In genomic region chr19:52237771-52238400, GRCh38 we compare ENCODE assay signal across 8 cellular contexts. TPM values are rescaled to one million over a fixed set of nuclear protein-coding genes. Genes with fewer than 3 reads are reported as not detected.
A peak's percentile ranks its signal among the peaks of the same experiment; 100 is the strongest.
DNase-seq lines count a peak whose midpoint lies in the region; ATAC-seq and TF ChIP-seq lines count a peak whose summit lies in the region.

No MANE protein-coding gene starts in this region.

- H3K4me3 Mint-ChIP-seq in activated CD8-positive, alpha-beta T cell treated with anti-CD3 and anti-CD28 coated beads, Interleukin-2, amount 10 ng/mL, durations not matched to agents 7 days and 5 days = no peak overlapping the region
- H3K4me3 Mint-ChIP-seq in endodermal cell (no peak overlapping the region), naive B cell (no peak overlapping the region)
- H3K4me3 Mint-ChIP-seq in stimulated activated effector memory CD8-positive, alpha-beta T cell treated with anti-CD3 and anti-CD28 coated beads, Interleukin-12 subunit alpha, Interleukin-12 subunit beta, amount 100 ng/mL, for 72 hours = no peak overlapping the region

- peak; percentile 76 for ATAC-seq in activated CD8-positive, alpha-beta T cell treated with anti-CD3 and anti-CD28 coated beads, Interleukin-2, amount 10 ng/mL, durations not matched to agents 7 days and 5 days
- ATAC-seq in naive B cell (ENCODE audit: low read depth in 2 of 2) = peak; percentile 35 to 67
- peak; percentile 69 for ATAC-seq in stimulated activated effector memory CD8-positive, alpha-beta T cell treated with anti-CD3 and anti-CD28 coated beads, Interleukin-12 subunit alpha, Interleukin-12 subunit beta, amount 100 ng/mL, for 72 hours
- no peak for ATAC-seq in GM21737 (IDR thresholded peaks at IDR 0.05; ENCODE audit: unreplicated experiment)

- H3K9ac ChIP-seq in endodermal cell (ENCODE audit: extremely low read depth, low read length, poor library complexity, severe bottlenecking) = no peak overlapping the region

- no peaks in the 10 kb centered on the region for H3K4me1 ChIP-seq in A673 (ENCODE audit: insufficient read depth, low read length, poor library complexity, severe bottlenecking)
- no peaks in the 10 kb centered on the region for H3K4me1 ChIP-seq in endodermal cell (ENCODE audit: control insufficient read depth, insufficient read depth, low read length)

- H3K27me3 ChIP-seq in A673 (replicated peaks; ENCODE audit: insufficient read depth, low read depth, low read length, poor library complexity) = no peaks in the 10 kb centered on the region
- H3K27me3 ChIP-seq in endodermal cell (ENCODE audit: control insufficient read depth, insufficient read depth, low read length, poor library complexity, severe bottlenecking) = no peaks in the 10 kb centered on the region

- TF ChIP-seq CTCF in A673 (conservative IDR thresholded peaks at IDR 0.05; ENCODE audit: low read depth, low read length) = peak; percentile 89
- peak; percentile 90 for TF ChIP-seq CTCF in GM12873 (IDR thresholded peaks at IDR 0.05; ENCODE audit: insufficient read depth, low read depth, low read length, missing control alignments)
- TF ChIP-seq CTCF in endodermal cell (conservative IDR thresholded peaks at IDR 0.05) = peak; percentile 93

- H3K9me3 ChIP-seq in A673 (ENCODE audit: low read depth, low read length, poor library complexity, severe bottlenecking) = no peaks in the 10 kb centered on the region
- no peaks in the 10 kb centered on the region for H3K9me3 ChIP-seq in endodermal cell (ENCODE audit: control insufficient read depth, low read length)

- intact Hi-C loops in A673 (cut with micrococcal nuclease; ENCODE audit: unreplicated experiment) = loop anchor here (1.0 kb wide), 1 partner anchor 99 kb away; the partner anchor contains the start of gene ZNF616

- 17 to 34% methylated on average over 6 to 8 of the region's 8 CpGs for WGBS in endodermal cell (ENCODE audit: insufficient coverage in 1 of 2, insufficient read length in 1 of 2), 2 experiments

- H3K4me3 ChIP-seq in A673 (ENCODE audit: low read depth, low read length, poor library complexity, severe bottlenecking) (no peak overlapping the region), endodermal cell (ENCODE audit: low read length) (no peak overlapping the region)

- no peaks in the 10 kb centered on the region for H3K9me3 Mint-ChIP-seq in activated CD8-positive, alpha-beta T cell treated with anti-CD3 and anti-CD28 coated beads, Interleukin-2, amount 10 ng/mL, durations not matched to agents 7 days and 5 days (ENCODE audit: insufficient read depth)
- H3K9me3 Mint-ChIP-seq in endodermal cell = no peaks in the 10 kb centered on the region
- no peaks in the 10 kb centered on the region for H3K9me3 Mint-ChIP-seq in naive B cell
- no peaks in the 10 kb centered on the region for H3K9me3 Mint-ChIP-seq in stimulated activated effector memory CD8-positive, alpha-beta T cell treated with anti-CD3 and anti-CD28 coated beads, Interleukin-12 subunit alpha, Interleukin-12 subunit beta, amount 100 ng/mL, for 72 hours

- POLR2A ChIA-PET in A673 (lab: Charles Lee; ENCODE audit: low non-redundant PET) = no interaction called here
- POLR2A ChIA-PET in activated CD8-positive, alpha-beta T cell treated with anti-CD3 and anti-CD28 coated beads, Interleukin-2, amount 10 ng/mL, durations not matched to agents 7 days and 5 days (lab: Charles Lee) = interaction anchor here (1.2 kb wide), 1 partner anchor 48 kb away, joined by 6 read pairs; the partner anchor contains the start of gene PPP2R1A

- peak; percentile 66 for DNase-seq in A673 (ENCODE audit: low spot score)
- DNase-seq in NCI-H460 (ENCODE audit: extremely low read depth, low read depth) = peak; percentile 49
- DNase-seq in activated CD8-positive, alpha-beta T cell treated with anti-CD3 and anti-CD28 coated beads, Interleukin-2, amount 10 ng/mL, durations not matched to agents 7 days and 5 days = peak; percentile 66
- DNase-seq in endodermal cell = peak; percentile 84
- DNase-seq in naive B cell = peak; percentile 48
- peak; percentile 37 to 72 for DNase-seq in stimulated activated effector memory CD8-positive, alpha-beta T cell treated with anti-CD3 and anti-CD28 coated beads, Interleukin-12 subunit alpha, Interleukin-12 subunit beta, amount 100 ng/mL, for 72 hours (ENCODE audit: low spot score in 2 of 2)

- no peaks in the 10 kb centered on the region for H3K36me3 Mint-ChIP-seq in activated CD8-positive, alpha-beta T cell treated with anti-CD3 and anti-CD28 coated beads, Interleukin-2, amount 10 ng/mL, durations not matched to agents 7 days and 5 days (ENCODE audit: low read depth)
- H3K36me3 Mint-ChIP-seq in endodermal cell (ENCODE audit: low read depth) = peaks cover 1% of the 10 kb centered on the region
- H3K36me3 Mint-ChIP-seq in naive B cell = no peaks in the 10 kb centered on the region
- no peaks in the 10 kb centered on the region for H3K36me3 Mint-ChIP-seq in stimulated activated effector memory CD8-positive, alpha-beta T cell treated with anti-CD3 and anti-CD28 coated beads, Interleukin-12 subunit alpha, Interleukin-12 subunit beta, amount 100 ng/mL, for 72 hours

- H3K36me3 ChIP-seq in A673 (ENCODE audit: insufficient read depth, low read length, poor library complexity, severe bottlenecking) (no peaks in the 10 kb centered on the region), endodermal cell (ENCODE audit: control insufficient read depth, insufficient read depth, low read length) (no peaks in the 10 kb centered on the region)

- H3K4me1 Mint-ChIP-seq in activated CD8-positive, alpha-beta T cell treated with anti-CD3 and anti-CD28 coated beads, Interleukin-2, amount 10 ng/mL, durations not matched to agents 7 days and 5 days (ENCODE audit: low read depth) = no peaks in the 10 kb centered on the region
- peaks cover 3% of the 10 kb centered on the region for H3K4me1 Mint-ChIP-seq in endodermal cell
- H3K4me1 Mint-ChIP-seq in naive B cell = peaks cover 0 to 10% (median 3%) of the 10 kb centered on the region in 3 donors
- no peaks in the 10 kb centered on the region for H3K4me1 Mint-ChIP-seq in stimulated activated effector memory CD8-positive, alpha-beta T cell treated with anti-CD3 and anti-CD28 coated beads, Interleukin-12 subunit alpha, Interleukin-12 subunit beta, amount 100 ng/mL, for 72 hours

- no peaks in the 10 kb centered on the region for H3K27me3 Mint-ChIP-seq in activated CD8-positive, alpha-beta T cell treated with anti-CD3 and anti-CD28 coated beads, Interleukin-2, amount 10 ng/mL, durations not matched to agents 7 days and 5 days (ENCODE audit: low read depth)
- H3K27me3 Mint-ChIP-seq in endodermal cell (ENCODE audit: insufficient read depth) (peaks cover 4% of the 10 kb centered on the region), naive B cell (peaks cover 0 to 16% (median 0%) of the 10 kb centered on the region in 3 donors)

- H3K27ac Mint-ChIP-seq in activated CD8-positive, alpha-beta T cell treated with anti-CD3 and anti-CD28 coated beads, Interleukin-2, amount 10 ng/mL, durations not matched to agents 7 days and 5 days = no peak overlapping the region
- H3K27ac Mint-ChIP-seq in endodermal cell (no peak overlapping the region), naive B cell (no peak overlapping the region)
- H3K27ac Mint-ChIP-seq in stimulated activated effector memory CD8-positive, alpha-beta T cell treated with anti-CD3 and anti-CD28 coated beads, Interleukin-12 subunit alpha, Interleukin-12 subunit beta, amount 100 ng/mL, for 72 hours = no peak overlapping the region

- BruUV-seq in A673 (replicated peaks; lab: Mats Ljungman, UMichigan) = no TSS peak

- H3K27ac ChIP-seq in A673 (ENCODE audit: low read depth, low read length, poor library complexity, severe bottlenecking) = no peak overlapping the region
- no peak overlapping the region for H3K27ac ChIP-seq in endodermal cell (ENCODE audit: low read depth, low read length)

- CTCF ChIA-PET in A673 (lab: Charles Lee) = no interaction called here
- CTCF ChIA-PET in activated CD8-positive, alpha-beta T cell treated with anti-CD3 and anti-CD28 coated beads, Interleukin-2, amount 10 ng/mL, durations not matched to agents 7 days and 5 days (lab: Charles Lee) = interaction anchor here (0.7 to 1.5 kb wide), 22 partner anchors 9 to 581 kb away, joined by 3 to 27 read pairs (median 4); partner anchors contain the start of genes PPP2R1A and ZNF616

RNA-seq across cellular contexts. Expression of gene ZNF766, which starts 31.5 kb away (rescaled TPM):
- total RNA-seq in A673 (2021) (19.6 and 22.0 TPM in 2 replicates), endodermal cell (10 to 100 TPM; 31.2 to 41.6 TPM)
- 14.5 and 16.8 TPM in 2 replicates for total RNA-seq in NCI-H460 (2014; rRNA removed; shearing (Covaris generic))
- polyA plus RNA-seq in NCI-H460 (2014; cell fraction: nucleus; rRNA removed) = 3.9 and 4.2 TPM in 2 replicates
- total RNA-seq in activated CD8-positive, alpha-beta T cell treated with anti-CD3 and anti-CD28 coated beads, Interleukin-2, amount 10 ng/mL, durations not matched to agents 7 days and 5 days = 10 to 100 TPM; 18.9 to 23.7 TPM
- 19.9 TPM for polyA plus RNA-seq in endodermal cell (2013, experiment 1 of 2)
- 20.2 TPM for polyA plus RNA-seq in endodermal cell (2013, experiment 2 of 2)
- 10 to 100 TPM; 27.8 to 62.4 (median 56.8) TPM for polyA plus RNA-seq in naive B cell (ENCODE audit: low read depth in 6 of 6)

RNA-seq across cellular contexts. Expression of gene PPP2R1A, which starts 48.0 kb away (rescaled TPM):
- 316 and 324 TPM in 2 replicates for total RNA-seq in A673 (2021)
- total RNA-seq in NCI-H460 (2014; rRNA removed; shearing (Covaris generic)) = 104 and 111 TPM in 2 replicates
- polyA plus RNA-seq in NCI-H460 (2014; cell fraction: nucleus; rRNA removed) = 108 and 116 TPM in 2 replicates
- total RNA-seq in activated CD8-positive, alpha-beta T cell treated with anti-CD3 and anti-CD28 coated beads, Interleukin-2, amount 10 ng/mL, durations not matched to agents 7 days and 5 days = 100 to 1,000 TPM; 223 to 225 TPM
- total RNA-seq in endodermal cell = 100 to 1,000 TPM; 345 to 348 TPM
- polyA plus RNA-seq in endodermal cell (2013, experiment 1 of 2) = 262 TPM
- 237 TPM for polyA plus RNA-seq in endodermal cell (2013, experiment 2 of 2)
- polyA plus RNA-seq in naive B cell (ENCODE audit: low read depth in 6 of 6) = 100 to 1,000 TPM; 179 to 222 (median 202) TPM

RNA-seq across cellular contexts. Expression of gene ZNF480, which starts 59.1 kb away (rescaled TPM):
- 19.4 and 20.7 TPM in 2 replicates for total RNA-seq in A673 (2021)
- total RNA-seq in NCI-H460 (2014; rRNA removed; shearing (Covaris generic)) = 8.8 and 10.1 TPM in 2 replicates
- 1.8 and 3.4 TPM in 2 replicates for polyA plus RNA-seq in NCI-H460 (2014; cell fraction: nucleus; rRNA removed)
- 10 to 100 TPM; 15.2 to 15.7 TPM for total RNA-seq in activated CD8-positive, alpha-beta T cell treated with anti-CD3 and anti-CD28 coated beads, Interleukin-2, amount 10 ng/mL, durations not matched to agents 7 days and 5 days
- 10 to 100 TPM; 31.1 to 38.5 TPM for total RNA-seq in endodermal cell
- 13.1 TPM for polyA plus RNA-seq in endodermal cell (2013, experiment 1 of 2)
- polyA plus RNA-seq in endodermal cell (2013, experiment 2 of 2) = 14.9 TPM
- polyA plus RNA-seq in naive B cell (ENCODE audit: low read depth in 6 of 6) = 10 to 100 TPM; 10.1 to 42.2 (median 29.7) TPM
